In genomic region chr7:158274404-158274811, GRCh38 we compare ENCODE assay signal across 15 cellular contexts.
"Had no signal": no experiment of that assay in that cellular context is flagged by ENCODE, and none has a peak within 500 bp of the region (broad histone marks: within the 10 kb centered on the region; RNA-seq: fewer than 3 reads in every experiment).

No MANE protein-coding gene starts in this region.

- H3K4me3 ChIP-seq: breast epithelium, esophagus muscularis mucosa, thoracic aorta, vagina had no signal

- H3K4me1 ChIP-seq: breast epithelium, esophagus muscularis mucosa, vagina had no signal

- H3K27ac Mint-ChIP-seq: activated CD8-positive, alpha-beta memory T cell treated with anti-CD3 and anti-CD28 coated beads, Interleukin-2, amount 10 ng/mL, durations not matched to agents 7 days and 5 days; activated naive CD8-positive, alpha-beta T cell treated with anti-CD3 and anti-CD28 coated beads for 36 hours; activated T-cell treated with anti-CD3 and anti-CD28 coated beads, Interleukin-2, amount 50 U/mL, for 24 hours; progenitor cell of endocrine pancreas; stimulated activated naive CD8-positive, alpha-beta T cell treated with anti-CD3 and anti-CD28 coated beads, Interleukin-15, amount 100 ng/mL, for 72 hours had no signal

- H3K27ac ChIP-seq: breast epithelium, esophagus muscularis mucosa, neutrophil, thoracic aorta, vagina had no signal

- H3K9me3 ChIP-seq: esophagus muscularis mucosa, neutrophil, thoracic aorta, vagina had no signal

- H3K36me3 ChIP-seq: breast epithelium, esophagus muscularis mucosa, neutrophil, thoracic aorta, vagina had no signal

- H3K4me1 Mint-ChIP-seq: activated CD8-positive, alpha-beta memory T cell treated with anti-CD3 and anti-CD28 coated beads, Interleukin-2, amount 10 ng/mL, durations not matched to agents 7 days and 5 days; activated naive CD8-positive, alpha-beta T cell treated with anti-CD3 and anti-CD28 coated beads for 36 hours; stimulated activated naive CD8-positive, alpha-beta T cell treated with anti-CD3 and anti-CD28 coated beads, Interleukin-15, amount 100 ng/mL, for 72 hours had no signal

- ATAC-seq: activated CD4-positive, CD25-positive, alpha-beta regulatory T cell treated with anti-CD3 and anti-CD28 coated beads, Interleukin-2, amount 50 U/mL, for 24 hours; activated CD8-positive, alpha-beta memory T cell treated with anti-CD3 and anti-CD28 coated beads, Interleukin-2, amount 10 ng/mL, durations not matched to agents 7 days and 5 days; stimulated activated naive CD8-positive, alpha-beta T cell treated with anti-CD3 and anti-CD28 coated beads, Interleukin-15, amount 100 ng/mL, for 72 hours had no signal

- H3K9me3 Mint-ChIP-seq: activated naive CD8-positive, alpha-beta T cell treated with anti-CD3 and anti-CD28 coated beads for 36 hours; activated T-cell treated with anti-CD3 and anti-CD28 coated beads, Interleukin-2, amount 50 U/mL, for 24 hours; stimulated activated naive CD8-positive, alpha-beta T cell treated with anti-CD3 and anti-CD28 coated beads, Interleukin-15, amount 100 ng/mL, for 72 hours had no signal

- H3K36me3 Mint-ChIP-seq: activated CD8-positive, alpha-beta memory T cell treated with anti-CD3 and anti-CD28 coated beads, Interleukin-2, amount 10 ng/mL, durations not matched to agents 7 days and 5 days; activated naive CD8-positive, alpha-beta T cell treated with anti-CD3 and anti-CD28 coated beads for 36 hours had no signal

- DNase-seq: activated CD4-positive, alpha-beta T cell treated with anti-CD3 and anti-CD28 coated beads, Interleukin-2, amount 50 U/mL, for 4 hours; activated CD8-positive, alpha-beta memory T cell treated with anti-CD3 and anti-CD28 coated beads, Interleukin-2, amount 10 ng/mL, durations not matched to agents 7 days and 5 days; activated gamma-delta T cell treated with Interleukin-2 at 50 U/mL for 16 hours; activated naive CD8-positive, alpha-beta T cell treated with anti-CD3 and anti-CD28 coated beads for 36 hours; anterior cingulate cortex; stimulated activated CD4-positive, alpha-beta T cell treated with anti-CD3 and anti-CD28 coated beads, Interleukin-4, amount 100 ng/mL, for 24 hours; stimulated activated naive CD8-positive, alpha-beta T cell treated with anti-CD3 and anti-CD28 coated beads, Interleukin-15, amount 100 ng/mL, for 72 hours had no signal

- H3K27me3 Mint-ChIP-seq: activated CD8-positive, alpha-beta memory T cell treated with anti-CD3 and anti-CD28 coated beads, Interleukin-2, amount 10 ng/mL, durations not matched to agents 7 days and 5 days; activated naive CD8-positive, alpha-beta T cell treated with anti-CD3 and anti-CD28 coated beads for 36 hours; activated T-cell treated with anti-CD3 and anti-CD28 coated beads, Interleukin-2, amount 50 U/mL, for 24 hours; progenitor cell of endocrine pancreas; stimulated activated naive CD8-positive, alpha-beta T cell treated with anti-CD3 and anti-CD28 coated beads, Interleukin-15, amount 100 ng/mL, for 72 hours had no signal

- H3K27me3 ChIP-seq: breast epithelium, neutrophil, vagina had no signal

- H3K4me3 Mint-ChIP-seq: activated CD8-positive, alpha-beta memory T cell treated with anti-CD3 and anti-CD28 coated beads, Interleukin-2, amount 10 ng/mL, durations not matched to agents 7 days and 5 days; activated naive CD8-positive, alpha-beta T cell treated with anti-CD3 and anti-CD28 coated beads for 36 hours; activated T-cell treated with anti-CD3 and anti-CD28 coated beads, Interleukin-2, amount 50 U/mL, for 24 hours; stimulated activated naive CD8-positive, alpha-beta T cell treated with anti-CD3 and anti-CD28 coated beads, Interleukin-15, amount 100 ng/mL, for 72 hours had no signal
